15 cellular contexts compared by ENCODE assay signal in the genomic region with DNA sequence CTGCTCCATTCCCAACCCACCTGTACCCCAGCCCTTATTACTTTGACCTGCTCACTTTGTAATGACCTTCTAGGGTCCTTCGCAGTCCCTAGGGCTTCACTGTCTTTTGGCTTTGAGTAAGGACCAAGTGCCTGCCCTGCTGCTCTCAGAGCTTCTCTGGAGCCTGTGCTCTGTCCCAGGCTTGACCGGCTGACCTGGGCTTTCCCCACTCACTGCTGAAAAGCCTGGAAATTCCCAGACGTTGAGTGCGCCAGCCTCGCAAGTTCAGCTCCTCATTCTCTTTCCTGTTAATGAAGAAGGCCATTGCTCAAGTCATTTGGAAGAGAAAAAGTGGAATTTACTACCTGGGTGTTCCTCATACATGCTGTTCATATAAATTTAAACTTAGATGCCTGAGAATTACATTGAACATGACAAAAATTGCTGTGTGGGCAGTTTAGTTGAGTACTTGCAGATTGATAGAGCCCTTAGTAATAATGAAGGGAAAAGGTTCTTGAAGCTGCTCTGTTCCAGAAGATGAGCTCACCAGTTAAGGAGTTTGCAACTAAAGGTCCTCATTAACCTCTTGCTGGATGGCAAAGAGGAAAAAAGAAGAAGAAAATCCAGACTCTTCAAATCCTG.
A peak's percentile ranks its signal among the peaks of the same experiment; 100 is the strongest.
DNase-seq lines count a peak whose midpoint lies in the region; ATAC-seq, FAIRE-seq and TF ChIP-seq lines count a peak whose summit lies in the region.
"Had no signal": no experiment of that assay in that cellular context is flagged by ENCODE, and none has a peak within 500 bp of the region (broad histone marks: within the 10 kb centered on the region; RNA-seq: fewer than 3 reads in every experiment).

No MANE protein-coding gene starts in this region.

- no peaks in the 10 kb centered on the region for H3K27me3 Mint-ChIP-seq in activated T-cell treated with anti-CD3 and anti-CD28 coated beads, Interleukin-2, amount 50 U/mL, for 4 hours (ENCODE audit: low read depth)
- H3K27me3 Mint-ChIP-seq: activated naive CD4-positive, alpha-beta T cell treated with anti-CD3 and anti-CD28 coated beads, Interleukin-2, amount 50 U/mL, for 24 hours had no signal

- H3K36me3 Mint-ChIP-seq in activated T-cell treated with anti-CD3 and anti-CD28 coated beads, Interleukin-2, amount 50 U/mL, for 4 hours (ENCODE audit: insufficient read depth), result no peaks in the 10 kb centered on the region

- H3K79me2 ChIP-seq in GM12878 (ENCODE audit: control insufficient read depth, insufficient read depth, low read length), result no peaks in the 10 kb centered on the region

- H3K36me3 ChIP-seq in GM12878 (ENCODE audit: control insufficient read depth in 2 of 2, insufficient read depth in 2 of 2, low read length in 1 of 2) (no peaks in the 10 kb centered on the region), left ventricle myocardium inferior (no peaks in the 10 kb centered on the region), pancreas (no peaks in the 10 kb centered on the region)
- H3K36me3 ChIP-seq: SJSA1 had no signal

- no peak overlapping the region for H3K4me3 Mint-ChIP-seq in activated T-cell treated with anti-CD3 and anti-CD28 coated beads, Interleukin-2, amount 50 U/mL, for 4 hours
- H3K4me3 Mint-ChIP-seq: activated naive CD4-positive, alpha-beta T cell treated with anti-CD3 and anti-CD28 coated beads, Interleukin-2, amount 50 U/mL, for 24 hours; HFFc6 had no signal

- H3K9me3 ChIP-seq in GM12878 (replicated peaks; ENCODE audit: control insufficient read depth, insufficient read depth, low read length), result no peaks in the 10 kb centered on the region
- no peaks in the 10 kb centered on the region for H3K9me3 ChIP-seq in left ventricle myocardium inferior (replicated peaks)
- no peaks in the 10 kb centered on the region for H3K9me3 ChIP-seq in pancreas
- H3K9me3 ChIP-seq: SJSA1 had no signal

- intact Hi-C loops in GM12878 (cut with micrococcal nuclease; ENCODE audit: unreplicated experiment), result no loop called here
- intact Hi-C loops in left ventricle myocardium inferior (cut with micrococcal nuclease), result no loop called here
- intact Hi-C loops in pancreas (cut with DNase I), result no loop called here

- TF ChIP-seq RAD21 in GM12878 (IDR thresholded peaks at IDR 0.05; ENCODE audit: insufficient read depth, low read depth, low read length), result no peak

- no peaks in the 10 kb centered on the region for H4K20me1 ChIP-seq in GM12878 (ENCODE audit: control insufficient read depth, insufficient read depth)

- no peak for TF ChIP-seq EP300 in GM12878 (IDR thresholded peaks at IDR 0.05; ENCODE audit: borderline replicate concordance in 1 of 2, control insufficient read depth in 1 of 2, low read depth in 2 of 2, low read length in 2 of 2)

- WGBS in GM12878 (ENCODE audit: insufficient coverage, insufficient replicate concordance, low lambda C conversion rate, missing lambda C conversion rate), result 66% methylated on average over 5 of the region's 5 CpGs
- WGBS in pancreas, 2 donors, result 65 to 74% methylated on average over 5 of the region's 5 CpGs

- H3K4me1 Mint-ChIP-seq in activated T-cell treated with anti-CD3 and anti-CD28 coated beads, Interleukin-2, amount 50 U/mL, for 4 hours (ENCODE audit: low read depth), result peaks cover 3% of the 10 kb centered on the region

- CTCF ChIA-PET in GM12878 (lab: Yijun Ruan, JAX), result interaction anchor here (1.2 to 3.3 kb wide), 8 partner anchors 11 to 329 kb away, joined by 3 to 15 read pairs (median 5); no protein-coding TSS in a partner anchor

- H3K27ac ChIP-seq in GM12878 (ENCODE audit: control insufficient read depth, insufficient read depth) (no peak overlapping the region), left ventricle myocardium inferior (replicated peaks) (no peak overlapping the region), pancreas (peak overlapping the region in 1 of 4 donors; percentile 37)
- H3K27ac ChIP-seq: SJSA1 had no signal

- H3K27me3 ChIP-seq in GM12878 (replicated peaks in 1 of 2; ENCODE audit: control insufficient read depth in 2 of 2, insufficient read depth in 2 of 2, low read length in 1 of 2) (no peaks in the 10 kb centered on the region), left ventricle myocardium inferior (ENCODE audit: low read depth) (no peaks in the 10 kb centered on the region), pancreas (no peaks in the 10 kb centered on the region)
- H3K27me3 ChIP-seq: SJSA1 had no signal

- no peaks in the 10 kb centered on the region for H3K9me3 Mint-ChIP-seq in activated T-cell treated with anti-CD3 and anti-CD28 coated beads, Interleukin-2, amount 50 U/mL, for 4 hours
- H3K9me3 Mint-ChIP-seq: activated naive CD4-positive, alpha-beta T cell treated with anti-CD3 and anti-CD28 coated beads, Interleukin-2, amount 50 U/mL, for 24 hours; HFFc6 had no signal

- H3K9ac ChIP-seq in GM12878 (ENCODE audit: control insufficient read depth, insufficient read depth, low read length), result no peak overlapping the region

- H3K4me3 ChIP-seq in GM12878 (no peak overlapping the region), left ventricle myocardium inferior (no peak overlapping the region), pancreas (no peak overlapping the region)
- H3K4me3 ChIP-seq: SJSA1 had no signal

- H3K4me2 ChIP-seq in GM12878 (ENCODE audit: control insufficient read depth, insufficient read depth), result no peak overlapping the region

- SMC1A ChIA-PET in GM12878 (lab: Charles Lee; ENCODE audit: uncharacterized antibody, unreplicated experiment), result interaction anchor here (0.7 to 2.3 kb wide), 6 partner anchors 10 to 322 kb away, joined by 3 to 12 read pairs (median 3); no protein-coding TSS in a partner anchor

- peak; percentile 14 for DNase-seq in ELF-1 (ENCODE audit: low read depth, low spot score)
- DNase-seq in GM12878 (ENCODE audit: low read depth, low spot score), result no peak
- peak; percentile 30 for DNase-seq in left ventricle myocardium inferior
- peak in 2 of 6 donors; percentile 6 to 21 for DNase-seq in pancreas
- DNase-seq in GDM1 (lab: John Stamatoyannopoulos, UW), result no peak
- DNase-seq in activated CD4-positive, alpha-beta T cell treated with anti-CD3 and anti-CD28 coated beads, Interleukin-2, amount 50 U/mL, for 48 hours, result no peak
- no peak for DNase-seq in activated T-cell treated with anti-CD3 and anti-CD28 coated beads, Interleukin-2, amount 50 U/mL, for 4 hours
- DNase-seq: HFFc6; NCI-H2081; NK-92 treated with Interleukin-12 subunit alpha and Interleukin-12 subunit beta, amount 100 ng/mL, for 24 hours; stimulated activated naive CD4-positive, alpha-beta T cell treated with Interleukin-2 at 50 U/mL for 16 hours had no signal

- no peak for TF ChIP-seq POLR2A in GM12878 (IDR thresholded peaks at IDR 0.05; ENCODE audit: low read depth, low read length)

- TF ChIP-seq CTCF in GM12878 (IDR thresholded peaks at IDR 0.05 in 2 of 3, conservative IDR thresholded peaks at IDR 0.05 in 1 of 3; ENCODE audit: control insufficient read depth in 2 of 3, extremely low read depth in 1 of 3, insufficient read depth in 1 of 3, low read depth in 3 of 3, low read length in 3 of 3), result no peak
- no peak for TF ChIP-seq CTCF in left ventricle myocardium inferior (IDR thresholded peaks at IDR 0.05; ENCODE audit: borderline replicate concordance)
- TF ChIP-seq CTCF in pancreas (IDR thresholded peaks at IDR 0.05), result no peak

- RAD21 ChIA-PET in GM12878 (lab: Charles Lee; ENCODE audit: unreplicated experiment), result interaction anchor here (1.4 to 1.6 kb wide), 2 partner anchors 113 to 322 kb away, joined by 3 to 5 read pairs; no protein-coding TSS in a partner anchor

- BruUV-seq in GM12878 (replicated peaks; lab: Mats Ljungman, UMichigan), result no TSS peak

- no peak overlapping the region for H2AFZ ChIP-seq in GM12878 (ENCODE audit: control insufficient read depth, low read depth, low read length)

- no peak for FAIRE-seq in GM12878 (lab: Jason Lieb, UNC)
- no peak for FAIRE-seq in pancreas (lab: Jason Lieb, UNC)
- FAIRE-seq: G401.6 had no signal

- in situ Hi-C loops in GM12878 (cut with MboI), result no loop called here

- ATAC-seq in GM12878 (peak; percentile 63), pancreas (peak in 3 of 4 donors; percentile 32 to 90 (median 77)), HG03439 (IDR thresholded peaks at IDR 0.05; ENCODE audit: unreplicated experiment) (no peak)
- no peak for ATAC-seq in activated T-cell treated with anti-CD3 and anti-CD28 coated beads, Interleukin-2, amount 50 U/mL, for 4 hours

- H3K4me1 ChIP-seq in GM12878 (ENCODE audit: control insufficient read depth, insufficient read depth, low read length) (no peaks in the 10 kb centered on the region; the same call in 1 of the 2 replicates), left ventricle myocardium inferior (peaks cover 21% of the 10 kb centered on the region), pancreas (peaks cover 0 to 4% (median 0%) of the 10 kb centered on the region in 3 donors)

- POLR2A ChIA-PET in GM12878 (lab: Charles Lee), result interaction anchor here (0.6 kb wide), 1 partner anchor 504 kb away, joined by 6 read pairs; no protein-coding TSS in a partner anchor

Comparison
In these comparisons a context has a peak if more than half of its experiments do, and no peak if none do; other contexts are left out.
1. DNase-seq: peak in ELF-1 (single experiment) and left ventricle myocardium inferior (single experiment); none in GM12878 (single experiment), GDM1 (single experiment), activated CD4-positive, alpha-beta T cell treated with anti-CD3 and anti-CD28 coated beads, Interleukin-2, amount 50 U/mL, for 48 hours (0 of 2) and activated T-cell treated with anti-CD3 and anti-CD28 coated beads, Interleukin-2, amount 50 U/mL, for 4 hours (single experiment).
2. ATAC-seq: peak in GM12878 (single experiment) and pancreas (3 of 4); none in HG03439 (single experiment) and activated T-cell treated with anti-CD3 and anti-CD28 coated beads, Interleukin-2, amount 50 U/mL, for 4 hours (0 of 2).